In genomic region chr3:4974154-4974553, GRCh38 we compare ENCODE assay signal across 25 cellular contexts.
"Had no signal": no experiment of that assay in that cellular context is flagged by ENCODE, and none has a peak within 500 bp of the region (broad histone marks: within the 10 kb centered on the region; RNA-seq: fewer than 3 reads in every experiment).

No MANE protein-coding gene starts in this region.

- H3K27me3 Mint-ChIP-seq: activated naive CD8-positive, alpha-beta T cell; effector memory CD8-positive, alpha-beta T cell; naive thymus-derived CD4-positive, alpha-beta T cell had no signal

- H3K9me3 Mint-ChIP-seq: effector memory CD8-positive, alpha-beta T cell had no signal

- H3K79me2 ChIP-seq: parathyroid adenoma had no signal

- H3K4me3 ChIP-seq: colonic mucosa, gastrocnemius medialis, neural progenitor cell, thoracic aorta had no signal

- H3K9ac ChIP-seq: neural progenitor cell, parathyroid adenoma had no signal

- H3K4me1 ChIP-seq: colonic mucosa had no signal

- H3K36me3 Mint-ChIP-seq: neural progenitor cell had no signal

- H3K27ac ChIP-seq: colonic mucosa, gastrocnemius medialis, neural progenitor cell, thoracic aorta had no signal

- H3K36me3 ChIP-seq: colonic mucosa, gastrocnemius medialis, neural progenitor cell, thoracic aorta had no signal

- H3K27me3 ChIP-seq: colonic mucosa, gastrocnemius medialis had no signal

- H3K27ac Mint-ChIP-seq: activated naive CD8-positive, alpha-beta T cell; mesothelial cell of epicardium; neural progenitor cell had no signal

- ATAC-seq: effector memory CD8-positive, alpha-beta T cell; gastrocnemius medialis; left cardiac atrium; left ventricle myocardium superior; naive thymus-derived CD4-positive, alpha-beta T cell; right cardiac atrium had no signal

- H3K4me3 Mint-ChIP-seq: activated naive CD8-positive, alpha-beta T cell; mesothelial cell of epicardium; naive thymus-derived CD4-positive, alpha-beta T cell; neural progenitor cell had no signal

- DNase-seq: activated CD4-positive, alpha-beta T cell treated with anti-CD3 and anti-CD28 coated beads for 4 hours; activated CD4-positive, alpha-beta T cell treated with anti-CD3 and anti-CD28 coated beads, Interleukin-2, amount 50 U/mL, for 4 hours; activated gamma-delta T cell; activated T-cell treated with anti-CD3 and anti-CD28 coated beads for 4 hours; anterior cingulate cortex; cerebellar nuclear complex; colonic mucosa; effector memory CD8-positive, alpha-beta T cell; erythroblast; gastrocnemius medialis; glutamatergic neuron; left cardiac atrium; left ventricle myocardium superior; naive thymus-derived CD4-positive, alpha-beta T cell; occipital lobe; right cardiac atrium; stimulated activated CD4-positive, alpha-beta T cell treated with anti-CD3 and anti-CD28 coated beads, Interleukin-15, amount 100 ng/mL, for 24 hours; stimulated activated CD4-positive, alpha-beta T cell treated with anti-CD3 and anti-CD28 coated beads, Interleukin-2, amount 100 ng/mL, for 24 hours; stimulated activated naive CD4-positive, alpha-beta T cell treated with Interleukin-2 at 50 U/mL for 16 hours; trophoblast cell had no signal

- H3K4me2 ChIP-seq: neural progenitor cell had no signal
